Comparison of ENCODE assay signal across 1 cellular context in genomic region chr12:56688129-56688845, GRCh38.
TF ChIP-seq lines count a peak whose summit lies in the region.

PTGES3 (minus strand) TSS chr12:56688284; CDS start chr12:56687999, 285 bp downstream.

TF ChIP-seq in HepG2, 621 proteins besides CTCF, POLR2A, EP300 and RAD21 (continued from another document):
- TF ChIP-seq MLXIP (CRISPR knock-in tag; IDR thresholded peaks at IDR 0.05; ENCODE audit: borderline replicate concordance) (peak; percentile 69), SALL2 (CRISPR knock-in tag; IDR thresholded peaks at IDR 0.05) (peak; percentile 71; the same call in 1 of the 2 replicates), MXD4 (CRISPR knock-in tag; IDR thresholded peaks at IDR 0.05) (peak; percentile 84), SOX13 (IDR thresholded peaks at IDR 0.05) (no peak), SOX13 (CRISPR knock-in tag; conservative IDR thresholded peaks at IDR 0.05 in 1 of 2, IDR thresholded peaks at IDR 0.05 in 1 of 2) (peak in 1 of 2 experiments; percentile 3; a peak in 1 of 4 replicates), ZNF513 (CRISPR knock-in tag; conservative IDR thresholded peaks at IDR 0.05) (no peak), ARNTL (CRISPR knock-in tag; IDR thresholded peaks at IDR 0.05) (no peak), ZNF777 (CRISPR knock-in tag; IDR thresholded peaks at IDR 0.05) (peak; percentile 59; the same call in 1 of the 2 replicates), PATZ1 (CRISPR knock-in tag; IDR thresholded peaks at IDR 0.05) (peak; percentile 69), ZNF407 (CRISPR knock-in tag; IDR thresholded peaks at IDR 0.05; ENCODE audit: not compliant biosample characterization) (no peak), KDM3A (CRISPR knock-in tag; IDR thresholded peaks at IDR 0.05; ENCODE audit: low read depth) (peak; percentile 77; the same call in 1 of the 2 replicates), EHMT2 (IDR thresholded peaks at IDR 0.05; ENCODE audit: borderline replicate concordance, low read depth, low read length) (no peak), SALL1 (CRISPR knock-in tag; IDR thresholded peaks at IDR 0.05) (peak; percentile 94), TFDP1 (CRISPR knock-in tag; IDR thresholded peaks at IDR 0.05; ENCODE audit: borderline replicate concordance) (peak; percentile 95), GMEB1 (CRISPR knock-in tag; IDR thresholded peaks at IDR 0.05; ENCODE audit: borderline replicate concordance) (peak; percentile 94), ZFP91 (CRISPR knock-in tag; IDR thresholded peaks at IDR 0.05; ENCODE audit: borderline replicate concordance) (peak; percentile 83; the same call in 1 of the 2 replicates), NR2F6 (IDR thresholded peaks at IDR 0.05) (no peak), NR2F6 (CRISPR knock-in tag; IDR thresholded peaks at IDR 0.05) (peak; percentile 39; the same call in 1 of the 2 replicates), RBM39 (IDR thresholded peaks at IDR 0.05; ENCODE audit: low read depth, low read length, poor library complexity, severe bottlenecking) (peak; percentile 92), SMYD3 (CRISPR knock-in tag; IDR thresholded peaks at IDR 0.05) (peak; percentile 92; the same call in 1 of the 2 replicates), ZMAT3 (CRISPR knock-in tag; conservative IDR thresholded peaks at IDR 0.05) (peak; percentile 96), TARDBP (CRISPR knock-in tag; IDR thresholded peaks at IDR 0.05) (no peak; the same call in 1 of the 2 replicates), ZIK1 (CRISPR knock-in tag; IDR thresholded peaks at IDR 0.05; ENCODE audit: borderline replicate concordance, low read depth) (peak; percentile 85), ZNF44 (CRISPR knock-in tag; IDR thresholded peaks at IDR 0.05) (no peak)
